Comparison of ENCODE assay signal across 8 cellular contexts in the genomic region with DNA sequence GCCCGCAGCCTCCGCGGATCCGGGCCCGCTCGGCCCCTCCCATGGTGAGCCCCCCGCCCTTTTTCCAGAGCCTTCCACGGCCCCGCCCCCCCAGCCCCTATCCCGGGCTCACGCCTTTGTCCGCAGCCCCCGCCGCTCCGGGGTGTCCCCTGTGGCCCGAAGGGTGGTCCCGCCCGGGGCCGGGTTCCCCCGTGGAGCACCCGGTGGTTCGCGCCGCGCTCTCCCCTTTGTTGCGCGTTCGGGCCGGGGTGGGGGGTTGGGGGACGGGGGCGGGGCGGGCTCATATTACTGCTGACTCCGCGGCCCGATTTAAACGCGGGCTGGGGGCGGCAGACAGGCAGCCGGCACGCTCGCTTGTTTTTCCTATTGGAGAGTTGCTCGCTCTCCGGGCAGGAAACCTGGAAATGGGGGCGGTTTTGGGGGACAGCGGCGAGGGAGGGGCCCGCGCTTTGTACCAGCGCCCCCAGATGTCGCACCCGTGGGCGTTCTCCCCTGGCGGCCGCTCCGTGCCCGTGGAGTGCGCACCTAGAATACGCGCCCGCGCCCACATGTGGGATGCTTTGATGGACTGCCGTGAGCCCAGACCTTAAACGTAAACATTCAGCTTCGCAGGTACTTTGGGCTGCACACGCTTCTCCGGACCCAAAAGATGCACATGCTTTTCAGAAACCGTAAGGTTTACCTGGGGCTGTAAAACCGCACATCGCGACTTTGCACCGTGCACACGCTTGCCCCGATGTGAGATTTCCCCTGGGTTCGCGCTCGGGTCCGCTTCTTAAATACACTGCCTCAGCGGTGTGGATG. TPM values are rescaled to one million over a fixed set of nuclear protein-coding genes. Genes with fewer than 3 reads are reported as not detected.
DNase-seq lines count a peak whose midpoint lies in the region; ATAC-seq and TF ChIP-seq lines count a peak whose summit lies in the region.

No MANE protein-coding gene starts in this region.

- no peaks in the 10 kb centered on the region for H3K27me3 ChIP-seq in prostate gland (replicated peaks; ENCODE audit: insufficient read depth)

- WGBS in prostate gland, result 2% methylated on average over 54 of the region's 78 CpGs

- intact Hi-C loops in prostate gland (cut with DNase I), result loop anchor here (5.0 kb wide), 1 partner anchor 34 kb away; a partner anchor contains a TSS

- no peak for ATAC-seq in GM21423 (IDR thresholded peaks at IDR 0.05; ENCODE audit: unreplicated experiment)

- no peak for TF ChIP-seq POLR2A in prostate gland (IDR thresholded peaks at IDR 0.05)

- H3K4me3 ChIP-seq in prostate gland, result peak overlapping the region; percentile 62 to 91

- peak overlapping the region; percentile 87 for H3K27ac ChIP-seq in KOPT-K1 (ENCODE audit: low read depth, low read length, poor library complexity, severe bottlenecking)
- H3K27ac ChIP-seq in prostate gland, result peak overlapping the region; percentile 99 to 100

- no peak for TF ChIP-seq CTCF in prostate gland (IDR thresholded peaks at IDR 0.05)

- DNase-seq in NCI-H1092 (lab: John Stamatoyannopoulos, UW) (peak; percentile 12), NCI-H1092 treated with DMSO at 0.1 percent for 48 hours (lab: John Stamatoyannopoulos, UW) (no peak), activated gamma-delta T cell (lab: John Stamatoyannopoulos, UW) (peak; percentile 28), germinal center (ENCODE audit: low spot score) (peak; percentile 59), prostate gland (ENCODE audit: low spot score) (no peak), DMS153 (lab: John Stamatoyannopoulos, UW) (no peak)

- no peaks in the 10 kb centered on the region for H3K4me1 ChIP-seq in prostate gland (replicated peaks)

- no peaks in the 10 kb centered on the region for H3K9me3 ChIP-seq in KOPT-K1 (ENCODE audit: insufficient read depth, low read length, poor library complexity, severe bottlenecking)
- no peaks in the 10 kb centered on the region for H3K9me3 ChIP-seq in prostate gland

- peaks cover 30% of the 10 kb centered on the region for H3K36me3 ChIP-seq in KOPT-K1 (ENCODE audit: insufficient read depth, low read length)
- peaks cover 0 to 14% of the 10 kb centered on the region in 2 donors for H3K36me3 ChIP-seq in prostate gland

RNA-seq across cellular contexts. Expression of a gene that starts 0.7 kb away (rescaled TPM):
- 100 to 1,000 TPM; 179 to 252 TPM for total RNA-seq in prostate gland

RNA-seq across cellular contexts. Expression of a gene that starts 15.7 kb away (rescaled TPM):
- total RNA-seq in prostate gland, result 100 to 1,000 TPM in 1 of 2 donors, 10 to 100 TPM in 1; 64.9 to 128 TPM

RNA-seq across cellular contexts. Expression of a gene that starts 25.5 kb away (rescaled TPM):
- 10 to 100 TPM; 27.6 to 30.2 TPM for total RNA-seq in prostate gland

RNA-seq across cellular contexts. Expression of a gene that starts 25.8 kb away (rescaled TPM):
- 10 to 100 TPM; 33.0 to 51.4 TPM for total RNA-seq in prostate gland

RNA-seq across cellular contexts. Expression of a gene that starts 33.6 kb away (rescaled TPM):
- total RNA-seq in prostate gland, result 100 to 1,000 TPM in 1 of 2 donors, 10 to 100 TPM in 1; 38.4 to 173 TPM

Comparison
In these comparisons a context has a peak if more than half of its experiments do, and no peak if none do; other contexts are left out.
1. DNase-seq: peak in NCI-H1092 (single experiment), activated gamma-delta T cell (single experiment) and germinal center (single experiment); none in NCI-H1092 treated with DMSO at 0.1 percent for 48 hours (single experiment), prostate gland (single experiment) and DMS153 (single experiment).